In the genomic region with DNA sequence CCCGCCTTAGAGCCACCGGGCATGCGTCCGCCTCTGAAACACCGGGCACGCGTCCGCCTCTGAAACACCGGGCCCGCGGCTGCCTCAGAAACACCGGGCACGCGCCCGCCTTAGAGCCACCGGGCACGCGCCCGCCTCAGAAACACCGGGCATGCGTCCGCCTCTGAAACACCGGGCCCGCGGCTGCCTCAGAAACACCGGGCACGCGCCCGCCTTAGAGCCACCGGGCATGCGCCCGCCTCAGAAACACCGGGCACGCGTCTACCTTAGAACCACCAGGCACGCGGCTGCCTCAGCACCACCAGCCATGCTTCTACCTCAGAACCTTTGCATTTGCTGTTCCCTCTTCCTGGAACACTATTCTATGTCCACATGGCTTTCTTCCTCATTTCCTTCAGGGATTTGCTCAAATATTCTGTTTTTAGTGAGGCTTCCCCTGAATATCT, we compare ENCODE assay signal across 8 cellular contexts. TPM values are rescaled to one million over a fixed set of nuclear protein-coding genes. Genes with fewer than 3 reads are reported as not detected.
DNase-seq lines count a peak whose midpoint lies in the region; ATAC-seq and TF ChIP-seq lines count a peak whose summit lies in the region.
"Not testable (repeated sequence)": the region's sequence is repeated elsewhere in the genome, so short reads cannot be mapped to it uniquely, and the experiment has no call there.

No MANE protein-coding gene starts in this region.

- H3K36me3 ChIP-seq in right atrium auricular region; thymus (ENCODE audit: control insufficient read depth, insufficient read depth): not testable (repeated sequence)

- peak; percentile 52 for DNase-seq in GM03348 (ENCODE audit: low spot score)
- DNase-seq in NCI-H2081 treated with DMSO at 0.1 percent for 48 hours (lab: John Stamatoyannopoulos, UW): peak; percentile 25
- DNase-seq in T-helper 9 cell: peak; percentile 57
- peak; percentile 70 for DNase-seq in right atrium auricular region (ENCODE audit: low spot score)
- DNase-seq in pons (ENCODE audit: low spot score): peak; percentile 24

- not testable (repeated sequence) for H3K9me3 ChIP-seq in right atrium auricular region; thymus (ENCODE audit: control insufficient read depth)

- peak overlapping the region; percentile 58 to 64 for H3K4me3 ChIP-seq in right atrium auricular region
- H3K4me3 ChIP-seq in thymus (ENCODE audit: low read length): peak overlapping the region; percentile 45

- under 1% methylated on average over 37 of the region's 37 CpGs for WGBS in thymus

- H3K27ac ChIP-seq in angular gyrus (ENCODE audit: low read depth, low read length) (peak overlapping the region; percentile 86), right atrium auricular region (peak overlapping the region; percentile 72 to 81), thymus (ENCODE audit: low read depth) (peak overlapping the region; percentile 71)

- TF ChIP-seq CTCF in right atrium auricular region (IDR thresholded peaks at IDR 0.05): peak in 1 of 2 donors; percentile 8

- not testable (repeated sequence) for H3K4me1 ChIP-seq in right atrium auricular region; thymus (ENCODE audit: control insufficient read depth, insufficient read depth, low read length)

- peak; percentile 66 for ATAC-seq in HG02852 (IDR thresholded peaks at IDR 0.05; ENCODE audit: unreplicated experiment)

- not testable (repeated sequence) for H3K27me3 ChIP-seq in right atrium auricular region; thymus (ENCODE audit: control insufficient read depth, insufficient read depth)

RNA-seq across cellular contexts. Expression of gene IFRD1, which starts 58.4 kb away (rescaled TPM):
- 10 to 100 TPM; 11.2 to 25.5 TPM for total RNA-seq in right atrium auricular region
- polyA plus RNA-seq in thymus: 63.0 TPM

Comparison
In these comparisons a context has a peak if more than half of its experiments do, and no peak if none do; other contexts are left out.
1. Peak in every context shown above with its lines: DNase-seq, ATAC-seq, H3K4me3 ChIP-seq and H3K27ac ChIP-seq.